In the genomic region with DNA sequence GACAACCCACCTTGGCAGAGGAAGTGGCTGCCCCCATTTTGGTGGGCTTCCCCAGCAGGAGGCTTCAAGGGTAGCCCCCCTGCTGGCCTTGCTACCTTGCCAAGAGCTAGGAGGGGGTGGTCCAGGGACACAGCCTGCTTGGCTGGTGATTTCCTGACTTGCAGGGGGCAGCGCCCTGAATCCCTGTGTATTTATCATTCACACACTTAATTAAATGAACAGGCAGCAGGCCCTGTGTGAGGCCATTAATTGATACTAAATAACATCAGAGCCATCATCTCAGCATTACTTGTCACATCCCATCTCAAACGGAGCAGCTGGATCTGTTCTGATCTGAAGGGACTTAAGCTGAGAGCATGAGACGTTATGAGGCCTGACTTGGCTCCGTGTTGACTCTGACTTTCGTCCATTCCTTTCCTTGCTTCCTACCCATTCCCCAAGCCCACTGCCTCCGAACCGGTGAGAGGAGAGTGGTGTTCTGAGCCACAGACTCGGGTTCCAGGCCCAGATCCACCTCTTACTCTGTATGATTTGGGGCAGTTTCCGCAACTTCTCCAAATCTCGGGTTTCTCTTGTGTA, we compare ENCODE assay signal across 25 cellular contexts. TPM values are rescaled to one million over a fixed set of nuclear protein-coding genes. Genes with fewer than 3 reads are reported as not detected.
"Had no signal": no experiment of that assay in that cellular context is flagged by ENCODE, and none has a peak within 500 bp of the region (broad histone marks: within the 10 kb centered on the region; RNA-seq: fewer than 3 reads in every experiment).

No MANE protein-coding gene starts in this region.

- H3K4me2 ChIP-seq: smooth muscle cell had no signal

- H3K36me3 Mint-ChIP-seq: activated naive CD4-positive, alpha-beta T cell treated with anti-CD3 and anti-CD28 coated beads, Interleukin-2, amount 10 ng/mL, durations not matched to agents 7 days and 5 days had no signal

- H3K4me3 ChIP-seq: left lung, ovary, smooth muscle cell, suprapubic skin, transverse colon, uterus had no signal

- ATAC-seq: activated naive CD8-positive, alpha-beta T cell treated with anti-CD3 and anti-CD28 coated beads, Interleukin-2, amount 50 U/mL, for 24 hours; sciatic nerve had no signal

- H3K27ac ChIP-seq: brain microvascular endothelial cell, left lung, ovary, suprapubic skin, transverse colon, uterus had no signal

- H3K9me3 ChIP-seq: left lung, ovary, suprapubic skin, transverse colon, uterus had no signal

- H3K4me3 Mint-ChIP-seq: activated naive CD4-positive, alpha-beta T cell treated with anti-CD3 and anti-CD28 coated beads, Interleukin-2, amount 10 ng/mL, durations not matched to agents 7 days and 5 days; activated naive CD8-positive, alpha-beta T cell treated with anti-CD3 and anti-CD28 coated beads, Interleukin-2, amount 50 U/mL, for 24 hours; central memory CD8-positive, alpha-beta T cell; stimulated activated naive CD8-positive, alpha-beta T cell treated with anti-CD3 and anti-CD28 coated beads, Interleukin-15, amount 100 ng/mL, for 72 hours had no signal

- H3K27me3 Mint-ChIP-seq: activated naive CD8-positive, alpha-beta T cell treated with anti-CD3 and anti-CD28 coated beads, Interleukin-2, amount 50 U/mL, for 24 hours; stimulated activated naive CD8-positive, alpha-beta T cell treated with anti-CD3 and anti-CD28 coated beads, Interleukin-15, amount 100 ng/mL, for 72 hours had no signal

- H3K4me1 Mint-ChIP-seq: activated naive CD4-positive, alpha-beta T cell treated with anti-CD3 and anti-CD28 coated beads, Interleukin-2, amount 10 ng/mL, durations not matched to agents 7 days and 5 days; activated naive CD8-positive, alpha-beta T cell treated with anti-CD3 and anti-CD28 coated beads, Interleukin-2, amount 50 U/mL, for 24 hours; central memory CD8-positive, alpha-beta T cell; stimulated activated naive CD8-positive, alpha-beta T cell treated with anti-CD3 and anti-CD28 coated beads, Interleukin-15, amount 100 ng/mL, for 72 hours had no signal

- H3K36me3 ChIP-seq: brain microvascular endothelial cell, left lung, ovary, suprapubic skin, transverse colon, uterus had no signal

- H3K9me3 Mint-ChIP-seq: activated naive CD4-positive, alpha-beta T cell treated with anti-CD3 and anti-CD28 coated beads, Interleukin-2, amount 10 ng/mL, durations not matched to agents 7 days and 5 days; activated naive CD8-positive, alpha-beta T cell treated with anti-CD3 and anti-CD28 coated beads, Interleukin-2, amount 50 U/mL, for 24 hours; central memory CD8-positive, alpha-beta T cell; stimulated activated naive CD8-positive, alpha-beta T cell treated with anti-CD3 and anti-CD28 coated beads, Interleukin-15, amount 100 ng/mL, for 72 hours had no signal

- H3K27me3 ChIP-seq: left lung, ovary, suprapubic skin, transverse colon, uterus had no signal

- DNase-seq: activated CD4-positive, alpha-beta T cell treated with anti-CD3 and anti-CD28 coated beads, Interleukin-2, amount 50 U/mL, for 1 hour; activated CD4-positive, CD25-positive, alpha-beta regulatory T cell treated with anti-CD3 and anti-CD28 coated beads, Interleukin-2, amount 50 U/mL, for 72 hours; activated CD8-positive, alpha-beta memory T cell treated with anti-CD3 and anti-CD28 coated beads for 24 hours; activated CD8-positive, alpha-beta memory T cell treated with anti-CD3 and anti-CD28 coated beads, Interleukin-2, amount 50 U/mL, for 48 hours; activated effector memory CD4-positive, alpha-beta T cell treated with Interleukin-2 at 50 U/mL for 16 hours; activated naive CD4-positive, alpha-beta T cell treated with anti-CD3 and anti-CD28 coated beads, Interleukin-2, amount 10 ng/mL, durations not matched to agents 7 days and 5 days; activated naive CD8-positive, alpha-beta T cell treated with anti-CD3 and anti-CD28 coated beads, Interleukin-2, amount 50 U/mL, for 24 hours; activated T-cell treated with anti-CD3 and anti-CD28 coated beads, Interleukin-2, amount 50 U/mL, for 48 hours; brain microvascular endothelial cell; cortex of kidney; erythroblast; foreskin melanocyte; ovary; stimulated activated CD4-positive, alpha-beta T cell treated with anti-CD3 and anti-CD28 coated beads, Interleukin-4, amount 100 ng/mL, for 1 hour; stimulated activated naive CD8-positive, alpha-beta T cell treated with anti-CD3 and anti-CD28 coated beads, Interleukin-15, amount 100 ng/mL, for 72 hours; transverse colon; uterus had no signal

- H3K27ac Mint-ChIP-seq: activated naive CD4-positive, alpha-beta T cell treated with anti-CD3 and anti-CD28 coated beads, Interleukin-2, amount 10 ng/mL, durations not matched to agents 7 days and 5 days; activated naive CD8-positive, alpha-beta T cell treated with anti-CD3 and anti-CD28 coated beads, Interleukin-2, amount 50 U/mL, for 24 hours; stimulated activated naive CD8-positive, alpha-beta T cell treated with anti-CD3 and anti-CD28 coated beads, Interleukin-15, amount 100 ng/mL, for 72 hours had no signal

RNA-seq across cellular contexts. Expression of a gene that starts 33.6 kb away (rescaled TPM):
- total RNA-seq: kidney epithelial cell, lung microvascular endothelial cell, pulmonary artery endothelial cell had no signal
